13 cellular contexts compared by ENCODE assay signal in the genomic region with DNA sequence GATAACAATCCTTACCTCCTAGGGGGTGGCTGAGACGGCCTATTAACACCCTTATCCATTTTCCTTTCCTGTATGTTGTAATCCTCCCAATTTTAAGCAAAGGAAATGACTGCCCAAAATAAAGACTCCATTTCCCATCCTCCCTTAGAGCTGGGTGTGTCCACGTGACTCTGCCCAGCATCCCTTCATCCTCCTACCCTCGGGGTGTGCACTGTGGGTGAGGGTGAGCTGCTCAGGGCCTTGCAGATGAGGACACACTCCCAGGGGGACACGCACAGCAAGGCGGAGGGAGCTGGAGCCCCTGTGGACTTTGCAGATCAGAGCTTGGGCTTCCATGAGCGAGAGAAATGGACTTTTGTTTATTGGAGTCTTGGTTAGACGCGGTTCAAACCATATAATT.
"Had no signal": no experiment of that assay in that cellular context is flagged by ENCODE, and none has a peak within 500 bp of the region (broad histone marks: within the 10 kb centered on the region; RNA-seq: fewer than 3 reads in every experiment).

No MANE protein-coding gene starts in this region.

- H3K9me3 Mint-ChIP-seq: activated T-cell treated with anti-CD3 and anti-CD28 coated beads, Interleukin-2, amount 50 U/mL, for 4 hours; effector memory CD8-positive, alpha-beta T cell; immature natural killer cell; memory B cell; naive thymus-derived CD8-positive, alpha-beta T cell; stimulated activated naive B cell treated with anti-CD40 and anti-IgM and Interleukin-4, amounts not matched to agents 10 μg/mL and 1 μg/mL and 100 μg/mL, for 72 hours had no signal

- H3K36me3 Mint-ChIP-seq: immature natural killer cell; memory B cell; naive thymus-derived CD8-positive, alpha-beta T cell; stimulated activated naive B cell treated with anti-CD40 and anti-IgM and Interleukin-4, amounts not matched to agents 10 μg/mL and 1 μg/mL and 100 μg/mL, for 72 hours had no signal

- H3K4me3 ChIP-seq: esophagus squamous epithelium, pancreas had no signal

- ATAC-seq: activated T-cell treated with anti-CD3 and anti-CD28 coated beads, Interleukin-2, amount 50 U/mL, for 4 hours; effector memory CD8-positive, alpha-beta T cell; left ventricle myocardium superior; naive thymus-derived CD8-positive, alpha-beta T cell; pancreas; stimulated activated naive B cell treated with anti-CD40 and anti-IgM and Interleukin-4, amounts not matched to agents 10 μg/mL and 1 μg/mL and 100 μg/mL, for 72 hours had no signal

- H3K4me3 Mint-ChIP-seq: activated T-cell treated with anti-CD3 and anti-CD28 coated beads, Interleukin-2, amount 50 U/mL, for 4 hours; effector memory CD8-positive, alpha-beta T cell; immature natural killer cell; memory B cell; naive thymus-derived CD8-positive, alpha-beta T cell; stimulated activated naive B cell treated with anti-CD40 and anti-IgM and Interleukin-4, amounts not matched to agents 10 μg/mL and 1 μg/mL and 100 μg/mL, for 72 hours had no signal

- H3K36me3 ChIP-seq: esophagus squamous epithelium, pancreas had no signal

- H3K27me3 ChIP-seq: pancreas had no signal

- H3K27ac Mint-ChIP-seq: effector memory CD8-positive, alpha-beta T cell; immature natural killer cell; memory B cell; stimulated activated naive B cell treated with anti-CD40 and anti-IgM and Interleukin-4, amounts not matched to agents 10 μg/mL and 1 μg/mL and 100 μg/mL, for 72 hours had no signal

- DNase-seq: activated CD4-positive, alpha-beta T cell treated with anti-CD3 and anti-CD28 coated beads for 48 hours; activated CD4-positive, CD25-positive, alpha-beta regulatory T cell; activated CD8-positive, alpha-beta memory T cell treated with anti-CD3 and anti-CD28 coated beads, Interleukin-2, amount 50 U/mL, for 4 hours; activated naive CD4-positive, alpha-beta T cell treated with anti-CD3 and anti-CD28 coated beads, Interleukin-2, amount 50 U/mL, for 16 hours; activated T-cell treated with anti-CD3 and anti-CD28 coated beads, Interleukin-2, amount 50 U/mL, for 4 hours; effector memory CD8-positive, alpha-beta T cell; esophagus squamous epithelium; immature natural killer cell; left ventricle myocardium superior; stimulated activated naive B cell treated with anti-CD40 and anti-IgM and Interleukin-4, amounts not matched to agents 10 μg/mL and 1 μg/mL and 100 μg/mL, for 72 hours had no signal

- H3K4me1 ChIP-seq: esophagus squamous epithelium, pancreas had no signal

- H3K4me1 Mint-ChIP-seq: immature natural killer cell had no signal

- H3K9me3 ChIP-seq: esophagus squamous epithelium, pancreas had no signal

- H3K27ac ChIP-seq: esophagus squamous epithelium, pancreas had no signal
